26 cellular contexts compared by ENCODE assay signal in the genomic region with DNA sequence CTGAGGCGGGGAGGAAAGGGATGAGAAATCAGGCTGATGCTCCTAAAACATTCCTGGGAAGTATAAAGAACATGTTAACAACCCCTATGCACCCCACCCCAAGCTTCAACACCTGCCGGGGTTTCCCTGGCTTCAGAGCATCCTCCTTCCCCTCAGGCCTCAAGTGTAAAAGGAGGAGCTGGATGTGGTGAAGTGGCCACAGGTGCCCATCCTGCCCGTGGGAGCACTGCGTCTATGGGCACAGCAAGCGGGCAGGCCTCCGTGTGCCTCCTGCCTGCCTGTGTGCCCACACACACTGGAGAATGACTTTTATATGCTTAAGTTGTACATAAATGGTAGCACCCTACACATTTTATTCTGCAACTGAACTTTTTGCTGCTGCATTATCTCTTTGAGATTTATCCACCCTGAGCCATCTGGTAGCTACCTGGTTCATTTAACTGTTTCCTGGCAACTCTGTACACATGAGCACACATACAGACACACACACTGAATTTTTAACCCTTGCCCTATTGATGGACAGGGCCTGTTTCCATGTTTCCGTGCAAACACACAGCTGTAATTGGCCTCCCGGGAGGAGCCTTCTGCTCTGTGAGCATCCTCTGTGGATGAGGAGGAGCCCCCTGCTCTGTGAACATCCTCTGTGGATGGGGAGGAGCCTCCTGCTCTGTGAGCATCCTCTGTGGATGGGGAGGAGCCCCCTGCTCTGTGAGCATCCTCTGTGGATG. TPM values are rescaled to one million over a fixed set of nuclear protein-coding genes. Genes with fewer than 3 reads are reported as not detected.
A peak's percentile ranks its signal among the peaks of the same experiment; 100 is the strongest.
DNase-seq lines count a peak whose midpoint lies in the region; ATAC-seq, FAIRE-seq and TF ChIP-seq lines count a peak whose summit lies in the region.
"Had no signal": no experiment of that assay in that cellular context is flagged by ENCODE, and none has a peak within 500 bp of the region (broad histone marks: within the 10 kb centered on the region; RNA-seq: fewer than 3 reads in every experiment).

No MANE protein-coding gene starts in this region.

- no peak overlapping the region for H3K9ac ChIP-seq in Karpas-422 (ENCODE audit: low read length)
- H3K9ac ChIP-seq in neural cell (ENCODE audit: low read length) = no peak overlapping the region

- no peak for TF ChIP-seq CTCF in A549 (IDR thresholded peaks at IDR 0.05)
- no peak for TF ChIP-seq CTCF in activated CD8-positive, alpha-beta T cell treated with anti-CD3 and anti-CD28 coated beads for 36 hours (IDR thresholded peaks at IDR 0.05)
- no peak for TF ChIP-seq CTCF in neural cell (IDR thresholded peaks at IDR 0.05; ENCODE audit: poor library complexity, severe bottlenecking)
- TF ChIP-seq CTCF in mesothelial cell of epicardium (IDR thresholded peaks at IDR 0.05; ENCODE audit: unreplicated experiment) = no peak

- no peaks in the 10 kb centered on the region for H3K4me1 ChIP-seq in A549
- peaks cover 17% of the 10 kb centered on the region for H3K4me1 ChIP-seq in Karpas-422 (ENCODE audit: low read length)
- H3K4me1 ChIP-seq: pancreas, SJCRH30 had no signal

- DNase-seq in A549 (ENCODE audit: low read depth in 1 of 2, low spot score in 1 of 2) = no peak
- DNase-seq in Karpas-422 = peak; percentile 52
- no peak for DNase-seq in activated CD8-positive, alpha-beta T cell treated with anti-CD3 and anti-CD28 coated beads for 36 hours
- DNase-seq in mesothelial cell of epicardium (ENCODE audit: low spot score in 2 of 2, unreplicated experiment in 2 of 2) = no peak
- DNase-seq in epidermal melanocyte (ENCODE audit: insufficient read length, low spot score) = no peak
- DNase-seq: DMS79 treated with DMSO at 0.1 percent for 48 hours; effector CD4-positive, alpha-beta T cell; hypothalamus; mammary epithelial cell; MV-4-11; NCI-H2081; NCI-H524 treated with DMSO at 0.1 percent for 48 hours; OCI-M1; SJCRH30 had no signal

- TF ChIP-seq RAD21 in A549 (conservative IDR thresholded peaks at IDR 0.05 in 1 of 2, IDR thresholded peaks at IDR 0.05 in 1 of 2) = no peak
- no peak for TF ChIP-seq RAD21 in neural cell (conservative IDR thresholded peaks at IDR 0.05)

- H3K4me3 ChIP-seq in A549 (no peak overlapping the region), Karpas-422 (ENCODE audit: low read length) (no peak overlapping the region), neural cell (ENCODE audit: low read length) (no peak overlapping the region)
- H3K4me3 ChIP-seq: pancreas, SJCRH30, thoracic aorta had no signal

- no peaks in the 10 kb centered on the region for H3F3A ChIP-seq in neural cell (ENCODE audit: insufficient read depth, low read length, poor library complexity, severe bottlenecking)

- POLR2A ChIA-PET in A549 (lab: Yijun Ruan, JAX) = no interaction called here
- POLR2A ChIA-PET in activated CD8-positive, alpha-beta T cell treated with anti-CD3 and anti-CD28 coated beads for 36 hours (lab: Charles Lee) = no interaction called here

- H3K36me3 ChIP-seq in Karpas-422 (ENCODE audit: insufficient read depth, low read length) = no peaks in the 10 kb centered on the region
- peaks cover 3% of the 10 kb centered on the region for H3K36me3 ChIP-seq in neural cell (ENCODE audit: insufficient read depth, low read length)
- H3K36me3 ChIP-seq: pancreas, thoracic aorta had no signal

- CTCF ChIA-PET in A549 (lab: Yijun Ruan, JAX) = no interaction called here
- CTCF ChIA-PET in activated CD8-positive, alpha-beta T cell treated with anti-CD3 and anti-CD28 coated beads for 36 hours (lab: Charles Lee) = no interaction called here

- TF ChIP-seq EP300 in A549 (IDR thresholded peaks at IDR 0.05) = no peak
- no peak for TF ChIP-seq EP300 in neural cell (conservative IDR thresholded peaks at IDR 0.05; ENCODE audit: poor library complexity, severe bottlenecking)

- H3K9me2 ChIP-seq in Karpas-422 (replicated peaks; ENCODE audit: insufficient read depth, low read length) (no peaks in the 10 kb centered on the region), neural cell (ENCODE audit: insufficient read depth, low read length) (no peaks in the 10 kb centered on the region)

- ATAC-seq in A549 = peak; percentile 25 to 72; a peak in 4 of 6 replicates
- ATAC-seq in activated CD8-positive, alpha-beta T cell treated with anti-CD3 and anti-CD28 coated beads for 36 hours = no peak
- ATAC-seq in HG03159 (IDR thresholded peaks at IDR 0.05; ENCODE audit: unreplicated experiment) = no peak
- ATAC-seq: sciatic nerve had no signal

- peaks cover 2% of the 10 kb centered on the region for H3K9me3 Mint-ChIP-seq in activated CD8-positive, alpha-beta T cell treated with anti-CD3 and anti-CD28 coated beads for 36 hours
- peaks cover 7% of the 10 kb centered on the region for H3K9me3 Mint-ChIP-seq in mesothelial cell of epicardium
- H3K9me3 Mint-ChIP-seq: activated naive CD4-positive, alpha-beta T cell treated with anti-CD3 and anti-CD28 coated beads, Interleukin-2, amount 50 U/mL, for 24 hours; CD4-positive, alpha-beta T cell had no signal

- no peaks in the 10 kb centered on the region for H3K9me3 ChIP-seq in A549
- H3K9me3 ChIP-seq in Karpas-422 (ENCODE audit: low read length) = no peaks in the 10 kb centered on the region
- H3K9me3 ChIP-seq in neural cell (ENCODE audit: low read length) = peaks cover 4% of the 10 kb centered on the region
- H3K9me3 ChIP-seq: pancreas, SJCRH30, thoracic aorta had no signal

- TF ChIP-seq POLR2A in A549 (IDR thresholded peaks at IDR 0.05; ENCODE audit: low read length) = no peak

- peak overlapping the region; percentile 21 for H3K27ac Mint-ChIP-seq in activated CD8-positive, alpha-beta T cell treated with anti-CD3 and anti-CD28 coated beads for 36 hours
- H3K27ac Mint-ChIP-seq in mesothelial cell of epicardium = no peak overlapping the region
- H3K27ac Mint-ChIP-seq: activated naive CD4-positive, alpha-beta T cell treated with anti-CD3 and anti-CD28 coated beads, Interleukin-2, amount 50 U/mL, for 24 hours; CD4-positive, alpha-beta T cell; T-helper 1 cell treated with Interleukin-12 subunit alpha and Interleukin-12 subunit beta and Interleukin-4 antibody, amounts not matched to agents 30 μg/mL and 1 μg/mL, for 36 hours had no signal

- H3K4me2 ChIP-seq in A549 (no peak overlapping the region), Karpas-422 (ENCODE audit: low read depth, low read length, poor library complexity, severe bottlenecking) (no peak overlapping the region), neural cell (ENCODE audit: low read length) (no peak overlapping the region)

- no peak overlapping the region for H3K4me3 Mint-ChIP-seq in activated CD8-positive, alpha-beta T cell treated with anti-CD3 and anti-CD28 coated beads for 36 hours
- H3K4me3 Mint-ChIP-seq in mesothelial cell of epicardium = no peak overlapping the region
- H3K4me3 Mint-ChIP-seq: activated naive CD4-positive, alpha-beta T cell treated with anti-CD3 and anti-CD28 coated beads, Interleukin-2, amount 50 U/mL, for 24 hours; CD4-positive, alpha-beta T cell; central memory CD8-positive, alpha-beta T cell; T-helper 1 cell treated with Interleukin-12 subunit alpha and Interleukin-12 subunit beta and Interleukin-4 antibody, amounts not matched to agents 30 μg/mL and 1 μg/mL, for 36 hours had no signal

- H2AFZ ChIP-seq in Karpas-422 (ENCODE audit: low read length) (no peak overlapping the region), neural cell (ENCODE audit: low read depth, low read length) (no peak overlapping the region)

- H3K27ac ChIP-seq in A549 (no peak overlapping the region), Karpas-422 (ENCODE audit: low read length) (no peak overlapping the region), neural cell (ENCODE audit: low read length) (no peak overlapping the region)
- H3K27ac ChIP-seq: pancreas, SJCRH30, thoracic aorta had no signal

- no peaks in the 10 kb centered on the region for H3K79me2 ChIP-seq in Karpas-422 (ENCODE audit: low read length)
- no peaks in the 10 kb centered on the region for H3K79me2 ChIP-seq in neural cell (replicated peaks; ENCODE audit: insufficient read depth, low read length)

- no peaks in the 10 kb centered on the region for H3K27me3 ChIP-seq in Karpas-422 (ENCODE audit: low read length)
- no peaks in the 10 kb centered on the region for H3K27me3 ChIP-seq in neural cell (ENCODE audit: insufficient read depth, low read depth, low read length)
- H3K27me3 ChIP-seq: pancreas, SJCRH30 had no signal

- FAIRE-seq in A549 (lab: Jason Lieb, UNC) = no peak
- FAIRE-seq: frontal cortex, GM12892, keratinocyte, pancreas had no signal

- peaks cover 6% of the 10 kb centered on the region for H3K4me1 Mint-ChIP-seq in activated CD8-positive, alpha-beta T cell treated with anti-CD3 and anti-CD28 coated beads for 36 hours (ENCODE audit: low read depth)
- H3K4me1 Mint-ChIP-seq in mesothelial cell of epicardium = no peaks in the 10 kb centered on the region

- WGBS in A549 (ENCODE audit: missing lambda C conversion rate) = 23% methylated on average over 8 of the region's 8 CpGs

- H4K20me1 ChIP-seq in Karpas-422 (ENCODE audit: insufficient read depth, low read depth, low read length) = no peaks in the 10 kb centered on the region
- no peaks in the 10 kb centered on the region for H4K20me1 ChIP-seq in neural cell (ENCODE audit: insufficient read depth)

- H3K27me3 Mint-ChIP-seq in activated CD8-positive, alpha-beta T cell treated with anti-CD3 and anti-CD28 coated beads for 36 hours = no peaks in the 10 kb centered on the region
- H3K27me3 Mint-ChIP-seq in mesothelial cell of epicardium (ENCODE audit: low read depth) = no peaks in the 10 kb centered on the region
- H3K27me3 Mint-ChIP-seq: activated naive CD4-positive, alpha-beta T cell treated with anti-CD3 and anti-CD28 coated beads, Interleukin-2, amount 50 U/mL, for 24 hours; CD4-positive, alpha-beta T cell; central memory CD8-positive, alpha-beta T cell had no signal

- H3K36me3 Mint-ChIP-seq in activated CD8-positive, alpha-beta T cell treated with anti-CD3 and anti-CD28 coated beads for 36 hours (ENCODE audit: low read depth) = peaks cover 2% of the 10 kb centered on the region
- H3K36me3 Mint-ChIP-seq in mesothelial cell of epicardium = peaks cover 38% of the 10 kb centered on the region

- intact Hi-C loops in activated CD8-positive, alpha-beta T cell treated with anti-CD3 and anti-CD28 coated beads for 36 hours (cut with micrococcal nuclease) = no loop called here

RNA-seq across cellular contexts. Expression of gene FTCD, which starts 13.4 kb away (rescaled TPM):
- polyA plus RNA-seq in A549 (2011; rRNA removed) (not detected in 2 replicates), A549 (2017; fragmentation: RNase III; extraction: RNeasy Plus Mini Kit Qiagen cat#74134 plus additional on column Dnase treatment) (not detected in 3 replicates), neural cell (1.4 and 2.0 TPM in 2 replicates)
- 0.04 and 0.06 TPM in 2 replicates for polyA plus RNA-seq in A549 (2012; cell fraction: cytosol; rRNA removed)
- polyA plus RNA-seq in A549 (2012; cell fraction: nucleus; rRNA removed) = 0.04 and 0.32 TPM in 2 replicates
- polyA minus RNA-seq in A549 (2011; rRNA and poly(A)+ RNA removed) = not detected in 2 replicates
- 0.14 TPM in 1 of 2 replicates, not detected in the other for total RNA-seq in Karpas-422 (2014; rRNA removed; shearing (Covaris generic); ENCODE audit: low replicate concordance)
- under 1 TPM; 0.52 to 0.85 TPM for total RNA-seq in activated CD8-positive, alpha-beta T cell treated with anti-CD3 and anti-CD28 coated beads for 36 hours
- polyA minus RNA-seq in neural cell = 0.73 and 1.3 TPM in 2 replicates
- 8.8 to 12.5 TPM (median 9.6 TPM) in 3 replicates for total RNA-seq in mesothelial cell of epicardium
- total RNA-seq: SJCRH30 had no signal
- polyA plus RNA-seq: keratinocyte, mammary epithelial cell had no signal

RNA-seq across cellular contexts. Expression of gene SPATC1L, which starts 15.4 kb away (rescaled TPM):
- polyA plus RNA-seq in A549 (2011; rRNA removed) (not detected in 2 replicates), A549 (2017; fragmentation: RNase III; extraction: RNeasy Plus Mini Kit Qiagen cat#74134 plus additional on column Dnase treatment) (0.08 to 0.14 TPM in 2 of 3 replicates, not detected in the other), neural cell (14.8 and 20.6 TPM in 2 replicates)
- polyA plus RNA-seq in A549 (2012; cell fraction: cytosol; rRNA removed) = 0.08 and 0.10 TPM in 2 replicates
- polyA plus RNA-seq in A549 (2012; cell fraction: nucleus; rRNA removed) = 0.07 TPM in 1 of 2 replicates, not detected in the other
- not detected in 2 replicates for polyA minus RNA-seq in A549 (2011; rRNA and poly(A)+ RNA removed)
- 16.7 and 21.5 TPM in 2 replicates for total RNA-seq in Karpas-422 (2014; rRNA removed; shearing (Covaris generic); ENCODE audit: low replicate concordance)
- total RNA-seq in activated CD8-positive, alpha-beta T cell treated with anti-CD3 and anti-CD28 coated beads for 36 hours = 10 to 100 TPM; 23.2 to 24.2 TPM
- polyA minus RNA-seq in neural cell = 9.4 and 10.7 TPM in 2 replicates
- 27.5 to 28.1 TPM (median 27.6 TPM) in 3 replicates for total RNA-seq in mesothelial cell of epicardium

RNA-seq across cellular contexts. Expression of gene LSS, which starts 59.8 kb away (rescaled TPM):
- 9.5 and 13.2 TPM in 2 replicates for polyA plus RNA-seq in A549 (2011; rRNA removed)
- polyA plus RNA-seq in A549 (2012; cell fraction: cytosol; rRNA removed) = 14.9 and 20.4 TPM in 2 replicates
- polyA plus RNA-seq in A549 (2012; cell fraction: nucleus; rRNA removed) = 61.9 and 62.9 TPM in 2 replicates
- 13.1 to 22.0 TPM (median 19.7 TPM) in 3 replicates for polyA plus RNA-seq in A549 (2017; fragmentation: RNase III; extraction: RNeasy Plus Mini Kit Qiagen cat#74134 plus additional on column Dnase treatment)
- 14.6 and 15.3 TPM in 2 replicates for polyA minus RNA-seq in A549 (2011; rRNA and poly(A)+ RNA removed)
- 40.3 and 62.0 TPM in 2 replicates for total RNA-seq in Karpas-422 (2014; rRNA removed; shearing (Covaris generic); ENCODE audit: low replicate concordance)
- total RNA-seq in activated CD8-positive, alpha-beta T cell treated with anti-CD3 and anti-CD28 coated beads for 36 hours = 10 to 100 TPM; 20.3 to 20.4 TPM
- 101 and 123 TPM in 2 replicates for polyA plus RNA-seq in neural cell
- 83.8 and 88.1 TPM in 2 replicates for polyA minus RNA-seq in neural cell
- total RNA-seq in mesothelial cell of epicardium = 78.2 to 85.8 TPM (median 80.6 TPM) in 3 replicates

Comparison
In these comparisons a context has a peak if more than half of its experiments do, and no peak if none do; other contexts are left out.
1. ATAC-seq: peak in A549 (2 of 2); none in activated CD8-positive, alpha-beta T cell treated with anti-CD3 and anti-CD28 coated beads for 36 hours (single experiment) and HG03159 (single experiment).